In genomic region chr18:76384114-76384790, GRCh38 we compare ENCODE assay signal across 28 cellular contexts.
"Had no signal": no experiment of that assay in that cellular context is flagged by ENCODE, and none has a peak within 500 bp of the region (broad histone marks: within the 10 kb centered on the region; RNA-seq: fewer than 3 reads in every experiment).

No MANE protein-coding gene starts in this region.

- H3K4me3 ChIP-seq: body of pancreas, gastroesophageal sphincter, skin epidermis, stomach, tibial artery, upper lobe of right lung had no signal

- H3K9me3 Mint-ChIP-seq: activated CD8-positive, alpha-beta T cell treated with anti-CD3 and anti-CD28 coated beads for 36 hours; activated T-cell treated with anti-CD3 and anti-CD28 coated beads, Interleukin-2, amount 50 U/mL, for 72 hours; effector memory CD8-positive, alpha-beta T cell; immature natural killer cell; memory B cell had no signal

- DNase-seq: activated CD4-positive, alpha-beta T cell treated with anti-CD3 and anti-CD28 coated beads, Interleukin-2, amount 10 ng/mL, durations not matched to agents 7 days and 5 days; activated CD8-positive, alpha-beta memory T cell treated with anti-CD3 and anti-CD28 coated beads, Interleukin-2, amount 10 ng/mL, durations not matched to agents 7 days and 5 days; activated CD8-positive, alpha-beta T cell treated with anti-CD3 and anti-CD28 coated beads for 36 hours; activated effector memory CD4-positive, alpha-beta T cell treated with Interleukin-2 at 50 U/mL for 16 hours; activated naive CD4-positive, alpha-beta T cell treated with Interleukin-2 at 50 U/mL for 16 hours; activated T-cell treated with anti-CD3 and anti-CD28 coated beads for 4 hours; activated T-cell treated with anti-CD3 and anti-CD28 coated beads, Interleukin-2, amount 50 U/mL, for 72 hours; body of pancreas; effector memory CD8-positive, alpha-beta T cell; hypothalamus; immature natural killer cell; kidney; left colon; midbrain; occipital lobe; right cardiac atrium; stimulated activated CD4-positive, alpha-beta T cell treated with anti-CD3 and anti-CD28 coated beads, Interleukin-12 subunit alpha, Interleukin-12 subunit beta, amount 100 ng/mL, for 4 hours; stimulated activated CD4-positive, alpha-beta T cell treated with anti-CD3 and anti-CD28 coated beads, Interleukin-4, amount 100 ng/mL, for 1 hour; T-helper 2 cell; upper lobe of right lung had no signal

- H3K4me1 ChIP-seq: body of pancreas, upper lobe of right lung had no signal

- H3K27me3 Mint-ChIP-seq: activated naive CD8-positive, alpha-beta T cell; memory B cell had no signal

- H3K9me3 ChIP-seq: body of pancreas, gastroesophageal sphincter, stomach, upper lobe of right lung had no signal

- H3K27ac Mint-ChIP-seq: activated CD4-positive, alpha-beta T cell treated with anti-CD3 and anti-CD28 coated beads, Interleukin-2, amount 10 ng/mL, durations not matched to agents 7 days and 5 days; activated CD8-positive, alpha-beta memory T cell treated with anti-CD3 and anti-CD28 coated beads, Interleukin-2, amount 10 ng/mL, durations not matched to agents 7 days and 5 days; activated CD8-positive, alpha-beta T cell treated with anti-CD3 and anti-CD28 coated beads for 36 hours; activated naive CD8-positive, alpha-beta T cell; activated T-cell treated with anti-CD3 and anti-CD28 coated beads, Interleukin-2, amount 50 U/mL, for 72 hours; memory B cell had no signal

- H3K27ac ChIP-seq: body of pancreas, gastroesophageal sphincter, skin epidermis, stomach, tibial artery, upper lobe of right lung had no signal

- H3K4me3 Mint-ChIP-seq: activated CD4-positive, alpha-beta T cell treated with anti-CD3 and anti-CD28 coated beads, Interleukin-2, amount 10 ng/mL, durations not matched to agents 7 days and 5 days; activated CD8-positive, alpha-beta memory T cell treated with anti-CD3 and anti-CD28 coated beads, Interleukin-2, amount 10 ng/mL, durations not matched to agents 7 days and 5 days; activated CD8-positive, alpha-beta T cell treated with anti-CD3 and anti-CD28 coated beads for 36 hours; activated naive CD8-positive, alpha-beta T cell; activated T-cell treated with anti-CD3 and anti-CD28 coated beads, Interleukin-2, amount 50 U/mL, for 72 hours; effector memory CD8-positive, alpha-beta T cell; immature natural killer cell; memory B cell; naive thymus-derived CD4-positive, alpha-beta T cell; neural crest cell had no signal

- ATAC-seq: activated CD8-positive, alpha-beta memory T cell treated with anti-CD3 and anti-CD28 coated beads, Interleukin-2, amount 10 ng/mL, durations not matched to agents 7 days and 5 days; activated CD8-positive, alpha-beta T cell treated with anti-CD3 and anti-CD28 coated beads for 36 hours; activated T-cell treated with anti-CD3 and anti-CD28 coated beads, Interleukin-2, amount 50 U/mL, for 72 hours; body of pancreas; effector memory CD8-positive, alpha-beta T cell; gastroesophageal sphincter; left colon; naive thymus-derived CD4-positive, alpha-beta T cell; right cardiac atrium; upper lobe of right lung had no signal

- H3K36me3 ChIP-seq: upper lobe of right lung had no signal

- H3K27me3 ChIP-seq: body of pancreas, gastroesophageal sphincter, stomach, tibial artery, upper lobe of right lung had no signal

- H3K36me3 Mint-ChIP-seq: activated CD8-positive, alpha-beta memory T cell treated with anti-CD3 and anti-CD28 coated beads, Interleukin-2, amount 10 ng/mL, durations not matched to agents 7 days and 5 days; memory B cell had no signal
